Comparison of ENCODE assay signal across 8 cellular contexts in genomic region chr6:26172496-26172958, GRCh38.
DNase-seq lines count a peak whose midpoint lies in the region; ATAC-seq and TF ChIP-seq lines count a peak whose summit lies in the region.

No MANE protein-coding gene starts in this region.

- H3K27me3 Mint-ChIP-seq in activated CD8-positive, alpha-beta memory T cell treated with anti-CD3 and anti-CD28 coated beads, Interleukin-2, amount 10 ng/mL, durations not matched to agents 7 days and 5 days: no peaks in the 10 kb centered on the region

- no peaks in the 10 kb centered on the region for H3K9me3 ChIP-seq in Peyer's patch
- H3K9me3 ChIP-seq in stomach: no peaks in the 10 kb centered on the region

- H3K4me1 ChIP-seq in Peyer's patch (peaks cover 0 to 6% (median 1%) of the 10 kb centered on the region in 4 donors), stomach (peaks cover 0 to 35% (median 11%) of the 10 kb centered on the region in 4 donors)

- intact Hi-C loops in left colon (cut with DNase I, micrococcal nuclease): no loop called here
- intact Hi-C loops in stomach (cut with DNase I; ENCODE audit: low total_unique reads): no loop called here

- peak; percentile 57 for DNase-seq in activated CD8-positive, alpha-beta memory T cell treated with anti-CD3 and anti-CD28 coated beads, Interleukin-2, amount 10 ng/mL, durations not matched to agents 7 days and 5 days
- DNase-seq in activated CD8-positive, alpha-beta memory T cell treated with anti-CD3 and anti-CD28 coated beads, Interleukin-2, amount 50 U/mL, for 4 hours: no peak
- peak in 2 of 3 donors; percentile 44 to 72 for DNase-seq in Peyer's patch
- DNase-seq in central memory CD4-positive, alpha-beta T cell: peak; percentile 63
- DNase-seq in left colon: no peak
- DNase-seq in stomach: no peak

- H3K4me3 ChIP-seq in Peyer's patch: peak overlapping the region; percentile 50 to 71 (median 60)
- H3K4me3 ChIP-seq in stomach: peak overlapping the region; percentile 42 to 61 (median 58)

- peak overlapping the region; percentile 100 for H3K27ac Mint-ChIP-seq in activated CD8-positive, alpha-beta memory T cell treated with anti-CD3 and anti-CD28 coated beads, Interleukin-2, amount 10 ng/mL, durations not matched to agents 7 days and 5 days

- 0 to 7% (median 2%) methylated on average over 14 of the region's 14 CpGs for WGBS in stomach, 5 donors

- CTCF ChIA-PET in activated CD8-positive, alpha-beta memory T cell treated with anti-CD3 and anti-CD28 coated beads, Interleukin-2, amount 10 ng/mL, durations not matched to agents 7 days and 5 days (lab: Charles Lee): interaction anchor here (0.9 to 5.0 kb wide), 8 partner anchors 10 to 78 kb away, joined by 3 to 31 read pairs (median 7); a partner anchor contains a TSS

- peaks cover 41% of the 10 kb centered on the region for H3K4me1 Mint-ChIP-seq in activated CD8-positive, alpha-beta memory T cell treated with anti-CD3 and anti-CD28 coated beads, Interleukin-2, amount 10 ng/mL, durations not matched to agents 7 days and 5 days

- no peak for TF ChIP-seq EP300 in stomach (IDR thresholded peaks at IDR 0.05)

- H3K9me3 Mint-ChIP-seq in activated CD8-positive, alpha-beta memory T cell treated with anti-CD3 and anti-CD28 coated beads, Interleukin-2, amount 10 ng/mL, durations not matched to agents 7 days and 5 days (ENCODE audit: low read depth): no peaks in the 10 kb centered on the region

- H3K36me3 Mint-ChIP-seq in activated CD8-positive, alpha-beta memory T cell treated with anti-CD3 and anti-CD28 coated beads, Interleukin-2, amount 10 ng/mL, durations not matched to agents 7 days and 5 days: peaks cover 3% of the 10 kb centered on the region

- TF ChIP-seq CTCF in Peyer's patch (IDR thresholded peaks at IDR 0.05) (no peak), stomach (IDR thresholded peaks at IDR 0.05) (no peak)

- no peak for TF ChIP-seq POLR2A in Peyer's patch (IDR thresholded peaks at IDR 0.05)
- TF ChIP-seq POLR2A in stomach (IDR thresholded peaks at IDR 0.05): no peak

- ATAC-seq in activated CD8-positive, alpha-beta memory T cell treated with anti-CD3 and anti-CD28 coated beads, Interleukin-2, amount 10 ng/mL, durations not matched to agents 7 days and 5 days: peak; percentile 52
- ATAC-seq in HG03045 (IDR thresholded peaks at IDR 0.05; ENCODE audit: unreplicated experiment): peak; percentile 7
- ATAC-seq in left colon: peak; percentile 63
- no peak for ATAC-seq in GM21786 (IDR thresholded peaks at IDR 0.05; ENCODE audit: unreplicated experiment)

- H3K4me3 Mint-ChIP-seq in activated CD8-positive, alpha-beta memory T cell treated with anti-CD3 and anti-CD28 coated beads, Interleukin-2, amount 10 ng/mL, durations not matched to agents 7 days and 5 days: peak overlapping the region; percentile 87

- H3K27me3 ChIP-seq in Peyer's patch (no peaks in the 10 kb centered on the region), stomach (no peaks in the 10 kb centered on the region)

- H3K36me3 ChIP-seq in Peyer's patch (no peaks in the 10 kb centered on the region), stomach (no peaks in the 10 kb centered on the region)

- peak overlapping the region; percentile 90 to 99 (median 96) for H3K27ac ChIP-seq in Peyer's patch
- H3K27ac ChIP-seq in stomach: peak overlapping the region; percentile 92 to 99 (median 97)

Comparison
In these comparisons a context has a peak if more than half of its experiments do, and no peak if none do; other contexts are left out.
1. DNase-seq: peak in activated CD8-positive, alpha-beta memory T cell treated with anti-CD3 and anti-CD28 coated beads, Interleukin-2, amount 10 ng/mL, durations not matched to agents 7 days and 5 days (single experiment), Peyer's patch (2 of 3) and central memory CD4-positive, alpha-beta T cell (single experiment); none in activated CD8-positive, alpha-beta memory T cell treated with anti-CD3 and anti-CD28 coated beads, Interleukin-2, amount 50 U/mL, for 4 hours (single experiment), left colon (0 of 2) and stomach (single experiment).